In the genomic region with DNA sequence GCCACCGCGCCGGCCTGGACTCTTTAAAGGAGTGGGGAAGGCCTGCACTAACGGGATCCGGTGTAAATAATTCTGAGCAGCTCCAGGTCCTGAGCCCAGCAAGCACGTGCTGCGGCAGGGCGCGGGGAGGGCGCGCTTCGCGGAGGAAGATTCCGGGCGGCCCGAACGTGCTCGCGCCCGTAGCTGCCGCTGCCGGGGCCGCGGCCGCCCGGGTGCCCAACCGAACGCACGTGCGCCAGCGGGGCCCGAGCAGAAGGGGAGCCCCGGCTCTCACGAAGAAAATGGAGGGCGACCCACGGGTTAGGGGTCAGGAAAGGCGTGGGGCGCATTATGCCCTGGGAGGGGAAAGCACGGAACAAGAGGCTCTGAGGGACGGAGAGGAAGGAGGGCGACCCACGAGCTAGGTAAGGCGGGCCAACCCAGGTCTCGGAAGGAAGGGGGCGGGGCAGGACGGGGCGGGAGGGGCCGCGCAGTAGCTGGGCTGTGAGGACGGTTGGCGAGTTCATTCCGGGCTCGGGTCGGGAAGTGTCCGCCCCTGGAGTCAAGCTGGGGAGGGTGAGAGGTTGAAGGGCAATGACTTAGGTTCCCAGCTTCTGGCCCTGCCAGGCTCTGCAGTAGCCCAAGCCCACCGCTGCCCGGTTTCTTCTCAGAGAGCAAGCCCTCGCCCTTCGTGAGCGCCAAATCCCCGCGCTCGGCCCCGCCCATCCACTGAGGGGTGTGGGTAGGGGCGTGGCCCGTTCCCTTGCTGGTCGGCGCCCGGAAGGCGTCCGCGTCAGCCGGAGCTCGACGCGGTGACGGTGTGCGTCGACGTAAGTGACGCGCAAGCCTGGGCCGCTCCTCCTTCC, we compare ENCODE assay signal across 8 cellular contexts. TPM values are rescaled to one million over a fixed set of nuclear protein-coding genes. Genes with fewer than 3 reads are reported as not detected.
DNase-seq lines count a peak whose midpoint lies in the region; ATAC-seq, FAIRE-seq and TF ChIP-seq lines count a peak whose summit lies in the region.

A gene with protein sequence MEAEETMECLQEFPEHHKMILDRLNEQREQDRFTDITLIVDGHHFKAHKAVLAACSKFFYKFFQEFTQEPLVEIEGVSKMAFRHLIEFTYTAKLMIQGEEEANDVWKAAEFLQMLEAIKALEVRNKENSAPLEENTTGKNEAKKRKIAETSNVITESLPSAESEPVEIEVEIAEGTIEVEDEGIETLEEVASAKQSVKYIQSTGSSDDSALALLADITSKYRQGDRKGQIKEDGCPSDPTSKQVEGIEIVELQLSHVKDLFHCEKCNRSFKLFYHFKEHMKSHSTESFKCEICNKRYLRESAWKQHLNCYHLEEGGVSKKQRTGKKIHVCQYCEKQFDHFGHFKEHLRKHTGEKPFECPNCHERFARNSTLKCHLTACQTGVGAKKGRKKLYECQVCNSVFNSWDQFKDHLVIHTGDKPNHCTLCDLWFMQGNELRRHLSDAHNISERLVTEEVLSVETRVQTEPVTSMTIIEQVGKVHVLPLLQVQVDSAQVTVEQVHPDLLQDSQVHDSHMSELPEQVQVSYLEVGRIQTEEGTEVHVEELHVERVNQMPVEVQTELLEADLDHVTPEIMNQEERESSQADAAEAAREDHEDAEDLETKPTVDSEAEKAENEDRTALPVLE (plus strand): TSS at position 195 of the 845 bp plus-strand sequence. CDS start 1,140 bp downstream, outside the sequence.

- peaks cover 40% of the 10 kb centered on the region for H4K20me1 ChIP-seq in Loucy (ENCODE audit: insufficient read depth, low read length, poor library complexity, severe bottlenecking)

- TF ChIP-seq POLR2A in H54 (IDR thresholded peaks at IDR 0.05; ENCODE audit: low read depth, low read length) (peak; percentile 63), Raji (IDR thresholded peaks at IDR 0.05; ENCODE audit: insufficient read depth, low read depth, low read length) (peak; percentile 94)

- H3K79me2 ChIP-seq in Loucy (ENCODE audit: insufficient read depth, low read length), result peaks cover 55% of the 10 kb centered on the region

- peak; percentile 80 for FAIRE-seq in H54 (lab: Jason Lieb, UNC)

- peak; percentile 96 for ATAC-seq in stimulated activated naive CD8-positive, alpha-beta T cell treated with anti-CD3 and anti-CD28 coated beads, Interleukin-15, amount 100 ng/mL, for 72 hours

- peaks cover 4% of the 10 kb centered on the region for H3K27me3 Mint-ChIP-seq in nephron progenitor cell (ENCODE audit: low read depth, poor library complexity)
- no peaks in the 10 kb centered on the region for H3K27me3 Mint-ChIP-seq in stimulated activated naive CD8-positive, alpha-beta T cell treated with anti-CD3 and anti-CD28 coated beads, Interleukin-15, amount 100 ng/mL, for 72 hours

- DNase-seq in EL (peak; percentile 97), H54 (ENCODE audit: insufficient read length, low spot score) (peak; percentile 96), fibroblast of the aortic adventitia (ENCODE audit: low read depth) (peak; percentile 94), nephron progenitor cell (peak; percentile 96)
- DNase-seq in activated effector memory CD4-positive, alpha-beta T cell treated with Interleukin-2 at 50 U/mL for 16 hours, result peak; percentile 97
- DNase-seq in stimulated activated naive CD8-positive, alpha-beta T cell treated with anti-CD3 and anti-CD28 coated beads, Interleukin-15, amount 100 ng/mL, for 72 hours, result peak; percentile 97 to 98

- H3K4me2 ChIP-seq in Loucy (ENCODE audit: low read depth, low read length, poor library complexity, severe bottlenecking), result peak within 1 kb of the TSS; percentile 85

- H3K4me3 ChIP-seq in Loucy (ENCODE audit: low read length, poor library complexity, severe bottlenecking) (peak within 1 kb of the TSS; percentile 91), fibroblast of the aortic adventitia (ENCODE audit: low read depth, low read length) (peak within 1 kb of the TSS; percentile 88)

- H3K9me3 Mint-ChIP-seq in nephron progenitor cell, result no peaks in the 10 kb centered on the region
- no peaks in the 10 kb centered on the region for H3K9me3 Mint-ChIP-seq in stimulated activated naive CD8-positive, alpha-beta T cell treated with anti-CD3 and anti-CD28 coated beads, Interleukin-15, amount 100 ng/mL, for 72 hours

- peaks cover 46% of the 10 kb centered on the region for H3K4me1 ChIP-seq in Loucy (ENCODE audit: insufficient read depth, low read length, poor library complexity, severe bottlenecking)

- peak within 1 kb of the TSS; percentile 98 for H3K4me3 Mint-ChIP-seq in nephron progenitor cell
- peak within 1 kb of the TSS; percentile 90 to 93 for H3K4me3 Mint-ChIP-seq in stimulated activated naive CD8-positive, alpha-beta T cell treated with anti-CD3 and anti-CD28 coated beads, Interleukin-15, amount 100 ng/mL, for 72 hours

- peaks cover 41% of the 10 kb centered on the region for H3K36me3 Mint-ChIP-seq in nephron progenitor cell (ENCODE audit: low read depth)

- H3K9me2 ChIP-seq in Loucy (replicated peaks; ENCODE audit: low read depth, low read length), result no peaks in the 10 kb centered on the region

- H3K27me3 ChIP-seq in Loucy (ENCODE audit: insufficient read depth, low read length, poor library complexity, severe bottlenecking), result no peaks in the 10 kb centered on the region

- H2AFZ ChIP-seq in Loucy (ENCODE audit: low read length), result peak within 1 kb of the TSS; percentile 91

- peaks cover 8% of the 10 kb centered on the region; the same call in 1 of the 2 replicates for H3K36me3 ChIP-seq in Loucy (ENCODE audit: insufficient read depth, low read length)

- no peak for TF ChIP-seq CTCF in Loucy (conservative IDR thresholded peaks at IDR 0.05; ENCODE audit: low read length)
- TF ChIP-seq CTCF in fibroblast of the aortic adventitia (IDR thresholded peaks at IDR 0.05; ENCODE audit: insufficient read depth, low read length), result no peak
- no peak for TF ChIP-seq CTCF in nephron progenitor cell (IDR thresholded peaks at IDR 0.05)

- peaks cover 34% of the 10 kb centered on the region for H3K4me1 Mint-ChIP-seq in nephron progenitor cell
- H3K4me1 Mint-ChIP-seq in stimulated activated naive CD8-positive, alpha-beta T cell treated with anti-CD3 and anti-CD28 coated beads, Interleukin-15, amount 100 ng/mL, for 72 hours, result peaks cover 52% of the 10 kb centered on the region

- no peaks in the 10 kb centered on the region for H3F3A ChIP-seq in Loucy (ENCODE audit: low read depth)

- H3K9me3 ChIP-seq in Loucy (ENCODE audit: insufficient read depth, low read depth, low read length), result no peaks in the 10 kb centered on the region

- peak within 1 kb of the TSS; percentile 100 for H3K27ac Mint-ChIP-seq in nephron progenitor cell
- peak within 1 kb of the TSS; percentile 98 to 99 for H3K27ac Mint-ChIP-seq in stimulated activated naive CD8-positive, alpha-beta T cell treated with anti-CD3 and anti-CD28 coated beads, Interleukin-15, amount 100 ng/mL, for 72 hours

- peak within 1 kb of the TSS; percentile 91 for H3K9ac ChIP-seq in Loucy (ENCODE audit: low read depth, low read length, poor library complexity, severe bottlenecking)

RNA-seq across cellular contexts. Expression of the gene that starts here (rescaled TPM):
- total RNA-seq in fibroblast of the aortic adventitia (ENCODE audit: low replicate concordance), result 42.3 and 43.7 TPM in 2 replicates

Comparison
In these comparisons a context has a peak if more than half of its experiments do, and no peak if none do; other contexts are left out.
1. Peak in every context shown above with its lines: DNase-seq, ATAC-seq and H3K4me3 ChIP-seq.